Comparison of ENCODE assay signal across 10 cellular contexts in genomic region chr7:122619664-122620063, GRCh38.
"Had no signal": no experiment of that assay in that cellular context is flagged by ENCODE, and none has a peak within 500 bp of the region (broad histone marks: within the 10 kb centered on the region; RNA-seq: fewer than 3 reads in every experiment).

No MANE protein-coding gene starts in this region.

- DNase-seq: H9, HCEC 1CT, HFFc6, IMR-90, KG1 had no signal

- FAIRE-seq: H1, H54, HTR-8/SVneo, K562 had no signal

- H2AFZ ChIP-seq: GM23338 had no signal

- H3K4me3 ChIP-seq: GM23338, K562 had no signal

- ATAC-seq: GM23338, K562 had no signal

- H3K4me2 ChIP-seq: GM23338 had no signal
